ENCODE assay signal across 24 cellular contexts in the genomic region with DNA sequence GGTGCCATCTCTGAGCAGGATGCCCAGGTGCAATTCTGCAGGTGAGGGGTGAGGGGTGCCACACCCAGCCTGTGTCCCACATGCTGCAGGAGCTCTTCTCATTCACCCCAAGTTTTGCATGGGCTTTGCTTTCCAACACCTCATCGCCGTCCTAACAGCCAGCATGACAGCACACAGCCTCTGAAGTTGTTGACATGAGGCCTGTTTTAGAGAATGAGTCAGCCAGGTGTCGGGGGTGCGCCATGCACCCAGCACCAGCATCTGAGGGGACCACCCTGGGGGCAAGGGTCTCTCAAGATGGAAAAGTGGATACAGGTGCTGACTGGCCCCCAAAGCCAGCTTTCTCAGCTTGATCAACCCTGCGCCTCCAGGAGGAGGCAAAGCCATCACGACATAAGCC.
A peak's percentile ranks its signal among the peaks of the same experiment; 100 is the strongest.
DNase-seq lines count a peak whose midpoint lies in the region; ATAC-seq, FAIRE-seq and TF ChIP-seq lines count a peak whose summit lies in the region.
"Had no signal": no experiment of that assay in that cellular context is flagged by ENCODE, and none has a peak within 500 bp of the region (broad histone marks: within the 10 kb centered on the region; RNA-seq: fewer than 3 reads in every experiment).

No MANE protein-coding gene starts in this region.

- H3K27ac ChIP-seq in GM23338 (ENCODE audit: low read depth) (no peak overlapping the region), H1 (ENCODE audit: low read depth, low read length) (no peak overlapping the region), neuronal stem cell (replicated peaks; ENCODE audit: low read length) (no peak overlapping the region), spleen (no peak overlapping the region)
- H3K27ac ChIP-seq: A549; BLaER1 treated with 17β-estradiol and CSF1 and Interleukin-3, amounts not matched to agents 10 nM and 100 nM; C4-2B had no signal

- H2AK5ac ChIP-seq in H1 (ENCODE audit: low read depth, low read length) = no peak overlapping the region
- no peak overlapping the region for H2AK5ac ChIP-seq in neuronal stem cell (ENCODE audit: low read depth, low read length)

- TF ChIP-seq RAD21 in H1 (IDR thresholded peaks at IDR 0.05 in 1 of 2, conservative IDR thresholded peaks at IDR 0.05 in 1 of 2; ENCODE audit: low read depth in 2 of 2, low read length in 2 of 2) = no peak

- no peak for FAIRE-seq in H1 (lab: Jason Lieb, UNC)
- FAIRE-seq: A549, D721Med, G401.6, GM12891, GM19239 had no signal

- no peak overlapping the region; the same call in 1 of the 2 replicates for H2BK12ac ChIP-seq in H1 (ENCODE audit: low read depth, low read length)
- H2BK12ac ChIP-seq in neuronal stem cell (ENCODE audit: low read length) = no peak overlapping the region

- no peak overlapping the region for H4K5ac ChIP-seq in H1 (ENCODE audit: insufficient read length, low read depth, low read length)

- POLR2A ChIA-PET in H1 (lab: Charles Lee; ENCODE audit: partially characterized antibody) = no interaction called here

- H3K27me3 Mint-ChIP-seq in GM23338 (ENCODE audit: insufficient read depth, low read depth, poor library complexity) = peaks cover 10% of the 10 kb centered on the region

- H3K36me3 Mint-ChIP-seq in GM23338 (ENCODE audit: low read depth) = no peaks in the 10 kb centered on the region; the same call in 2 of the 3 replicates
- H3K36me3 Mint-ChIP-seq: CD8-positive, alpha-beta T cell had no signal

- H3K9ac ChIP-seq in H1 (replicated peaks in 1 of 4; ENCODE audit: extremely low read depth in 1 of 4, low read depth in 3 of 4, low read length in 3 of 4) (no peak overlapping the region), neuronal stem cell (ENCODE audit: low read depth, low read length, poor library complexity) (no peak overlapping the region)
- H3K9ac ChIP-seq: BLaER1 treated with 17β-estradiol and CSF1 and Interleukin-3, amounts not matched to agents 10 nM and 100 nM had no signal

- H3K4me3 ChIP-seq in GM23338 = no peak overlapping the region
- no peak overlapping the region for H3K4me3 ChIP-seq in H1 (ENCODE audit: extremely low read depth in 1 of 4, insufficient read depth in 2 of 4, low read depth in 3 of 4, low read length in 4 of 4)
- H3K4me3 ChIP-seq in neuronal stem cell (ENCODE audit: low read length in 2 of 2) = no peak overlapping the region
- H3K4me3 ChIP-seq in spleen = no peak overlapping the region
- H3K4me3 ChIP-seq: A549; BLaER1 treated with 17β-estradiol and CSF1 and Interleukin-3, amounts not matched to agents 10 nM and 100 nM had no signal

- intact Hi-C loops in spleen (cut with DNase I; ENCODE audit: low total_unique reads) = no loop called here

- H3K4me3 Mint-ChIP-seq in GM23338 = no peak overlapping the region
- H3K4me3 Mint-ChIP-seq: B cell; CD4-positive, alpha-beta T cell; CD8-positive, alpha-beta T cell had no signal

- H3K23me2 ChIP-seq in H1 (ENCODE audit: low read depth, low read length) = no peaks in the 10 kb centered on the region; the same call in 1 of the 2 replicates

- no peak overlapping the region for H3K23ac ChIP-seq in H1 (ENCODE audit: insufficient read length)
- H3K23ac ChIP-seq in neuronal stem cell (ENCODE audit: low read depth, low read length, poor library complexity) = no peak overlapping the region

- H3K4me1 Mint-ChIP-seq in GM23338 = peaks cover 13% of the 10 kb centered on the region
- H3K4me1 Mint-ChIP-seq: B cell had no signal

- no peak for DNase-seq in GM23338 (ENCODE audit: low spot score)
- no peak for DNase-seq in H1 (ENCODE audit: low read depth in 1 of 2, low spot score in 2 of 2)
- no peak for DNase-seq in neuronal stem cell (ENCODE audit: low spot score)
- DNase-seq in spleen = peak; percentile 62
- no peak for DNase-seq in HPDE6-E6E7 (ENCODE audit: extremely low spot score)
- no peak for DNase-seq in A172 (ENCODE audit: low spot score)
- DNase-seq in SHP77 treated with DMSO at 0.1 percent for 48 hours (lab: John Stamatoyannopoulos, UW) = no peak
- DNase-seq: 8988T; AML-193; Caco-2; Calu3; CD4-positive, alpha-beta T cell; CD8-positive, alpha-beta T cell; DMS79 treated with DMSO at 0.1 percent for 48 hours; GF-D8 had no signal

- H3F3A ChIP-seq in GM23338 (replicated peaks; ENCODE audit: low read depth) = no peaks in the 10 kb centered on the region

- H2AFZ ChIP-seq in GM23338 = peak overlapping the region; percentile 23; the same call in 1 of the 2 replicates
- no peak overlapping the region for H2AFZ ChIP-seq in H1 (ENCODE audit: low read length)
- no peak overlapping the region for H2AFZ ChIP-seq in neuronal stem cell (ENCODE audit: low read length)

- H4K8ac ChIP-seq in H1 (ENCODE audit: extremely low read depth, insufficient read depth, low read length) = no peak overlapping the region
- H4K8ac ChIP-seq in neuronal stem cell (ENCODE audit: low read depth, low read length) = no peak overlapping the region

- H3K36me3 ChIP-seq in GM23338 (ENCODE audit: insufficient read depth) (no peaks in the 10 kb centered on the region), H1 (ENCODE audit: control insufficient read depth in 2 of 4, insufficient read depth in 4 of 4, low read length in 3 of 4) (no peaks in the 10 kb centered on the region), neuronal stem cell (replicated peaks in 1 of 2; ENCODE audit: control insufficient read depth in 2 of 2, insufficient read depth in 2 of 2, low read length in 2 of 2) (no peaks in the 10 kb centered on the region), spleen (no peaks in the 10 kb centered on the region)
- H3K36me3 ChIP-seq: BLaER1 treated with 17β-estradiol and CSF1 and Interleukin-3, amounts not matched to agents 10 nM and 100 nM had no signal

- no peak overlapping the region for H2BK120ac ChIP-seq in H1 (replicated peaks; ENCODE audit: low read depth, low read length)
- H2BK120ac ChIP-seq in neuronal stem cell (ENCODE audit: low read depth, low read length) = no peak overlapping the region

- H4K91ac ChIP-seq in H1 (replicated peaks; ENCODE audit: insufficient read length, low read length) (no peak overlapping the region), neuronal stem cell (ENCODE audit: low read depth, low read length, poor library complexity) (no peak overlapping the region)

- TF ChIP-seq POLR2A in H1 (IDR thresholded peaks at IDR 0.05; ENCODE audit: control extremely low read depth in 1 of 2, low read depth in 2 of 2, low read length in 2 of 2) = no peak
- no peak for TF ChIP-seq POLR2A in spleen (IDR thresholded peaks at IDR 0.05)

- H3K9me2 ChIP-seq in GM23338 (ENCODE audit: insufficient read depth) = no peaks in the 10 kb centered on the region

- H3K9me3 ChIP-seq in H1 (ENCODE audit: insufficient read depth in 2 of 2, low read depth in 1 of 2, low read length in 1 of 2) (no peaks in the 10 kb centered on the region), neuronal stem cell (replicated peaks in 1 of 2; ENCODE audit: control insufficient read depth in 2 of 2, insufficient read depth in 1 of 2, low read depth in 1 of 2, low read length in 2 of 2) (no peaks in the 10 kb centered on the region), spleen (no peaks in the 10 kb centered on the region)
- H3K9me3 ChIP-seq: A549; BLaER1 treated with 17β-estradiol and CSF1 and Interleukin-3, amounts not matched to agents 10 nM and 100 nM; Caco-2 had no signal

- H2BK15ac ChIP-seq in H1 (ENCODE audit: low read length) (no peak overlapping the region), neuronal stem cell (ENCODE audit: low read length) (no peak overlapping the region)

- peaks cover 3% of the 10 kb centered on the region; the same call in 2 of the 3 replicates for H3K9me3 Mint-ChIP-seq in GM23338
- H3K9me3 Mint-ChIP-seq: CD4-positive, alpha-beta T cell; CD8-positive, alpha-beta T cell had no signal

- H3K14ac ChIP-seq in H1 (ENCODE audit: insufficient read length) (no peak overlapping the region), neuronal stem cell (ENCODE audit: low read length) (no peak overlapping the region)

- no peaks in the 10 kb centered on the region for H4K20me1 ChIP-seq in GM23338 (replicated peaks; ENCODE audit: insufficient read depth)
- no peaks in the 10 kb centered on the region for H4K20me1 ChIP-seq in H1 (replicated peaks in 1 of 2; ENCODE audit: control insufficient read depth in 1 of 2, insufficient read depth in 2 of 2, low read length in 2 of 2)

- no peaks in the 10 kb centered on the region for H3K4me1 ChIP-seq in GM23338 (ENCODE audit: insufficient read depth)
- H3K4me1 ChIP-seq in H1 (replicated peaks in 1 of 4; ENCODE audit: control insufficient read depth in 3 of 4, insufficient read depth in 4 of 4, low read length in 3 of 4) = peaks cover 0 to 3% (median 0%) of the 10 kb centered on the region in 4 experiments; a peak in 1 of 7 replicates
- peaks cover 0 to 13% of the 10 kb centered on the region in 2 donors for H3K4me1 ChIP-seq in neuronal stem cell (ENCODE audit: control insufficient read depth in 2 of 2, insufficient read depth in 1 of 2, low read depth in 1 of 2, low read length in 2 of 2)
- no peaks in the 10 kb centered on the region for H3K4me1 ChIP-seq in spleen
- H3K4me1 ChIP-seq: Caco-2 had no signal

- 91% methylated on average over 6 of the region's 6 CpGs; no CpG with 5 or more reads in 1 of the 2 experiments for whole genome bisulfite sequencing in H1 (ENCODE audit: extremely low coverage in 1 of 2, insufficient coverage in 1 of 2, insufficient read length in 1 of 2, insufficient replicate concordance in 2 of 2, low coverage in 1 of 2, low lambda C conversion rate in 2 of 2, missing lambda C conversion rate in 1 of 2), 2 experiments
- WGBS in neuronal stem cell (ENCODE audit: extremely low coverage in 2 of 2, insufficient read length in 2 of 2, insufficient replicate concordance in 1 of 2), 2 donors = no CpG with 5 or more reads among the region's 6 CpGs
- 78 to 95% (median 88%) methylated on average over 6 of the region's 6 CpGs for WGBS in spleen, 5 donors

- TF ChIP-seq EP300 in H1 (IDR thresholded peaks at IDR 0.05; ENCODE audit: borderline replicate concordance in 1 of 2, low read depth in 2 of 2, low read length in 2 of 2) = no peak

- no peak for ATAC-seq in GM23338
- no peak for ATAC-seq in HG03097 (IDR thresholded peaks at IDR 0.05; ENCODE audit: low FRiP score, unreplicated experiment)
- ATAC-seq: A549; CD8-positive, alpha-beta T cell had no signal

- H2BK20ac ChIP-seq in H1 (ENCODE audit: low read length) = no peak overlapping the region

- CTCF ChIA-PET in H1 (lab: Charles Lee; ENCODE audit: partially characterized antibody) = interaction anchor here (0.9 to 1.0 kb wide), 2 partner anchors 22 to 128 kb away, joined by 3 read pairs; no protein-coding TSS in a partner anchor

- no peak overlapping the region for H3K27ac Mint-ChIP-seq in GM23338
- H3K27ac Mint-ChIP-seq: B cell; CD4-positive, alpha-beta T cell; CD8-positive, alpha-beta T cell had no signal

- no peak for TF ChIP-seq CTCF in GM23338 (conservative IDR thresholded peaks at IDR 0.05; ENCODE audit: low read depth in 2 of 2)
- no peak for TF ChIP-seq CTCF in H1 (IDR thresholded peaks at IDR 0.05; ENCODE audit: control extremely low read depth in 1 of 3, insufficient read depth in 1 of 3, low read depth in 1 of 3, low read length in 3 of 3)
- TF ChIP-seq CTCF in spleen (IDR thresholded peaks at IDR 0.05 in 8 of 11, conservative IDR thresholded peaks at IDR 0.05 in 3 of 11) = no peak

- H3K79me1 ChIP-seq in H1 (ENCODE audit: low read depth, low read length) (no peaks in the 10 kb centered on the region), neuronal stem cell (ENCODE audit: low read depth, low read length) (no peaks in the 10 kb centered on the region)

- no peak overlapping the region for H3K56ac ChIP-seq in H1 (replicated peaks; ENCODE audit: insufficient read length, low read depth, low read length)

- H3K4ac ChIP-seq in H1 (replicated peaks; ENCODE audit: insufficient read length, low read depth, low read length) = no peak overlapping the region
- no peak overlapping the region for H3K4ac ChIP-seq in neuronal stem cell (ENCODE audit: low read length)

- H3K4me2 ChIP-seq in GM23338 = no peak overlapping the region
- no peak overlapping the region for H3K4me2 ChIP-seq in H1 (ENCODE audit: insufficient read depth in 1 of 2, low read depth in 2 of 2, low read length in 2 of 2)
- no peak overlapping the region for H3K4me2 ChIP-seq in neuronal stem cell (ENCODE audit: insufficient read depth, low read length, poor library complexity, severe bottlenecking)
- H3K4me2 ChIP-seq: A549 had no signal

- no peaks in the 10 kb centered on the region for H3K27me3 ChIP-seq in GM23338 (ENCODE audit: insufficient read depth)
- no peaks in the 10 kb centered on the region for H3K27me3 ChIP-seq in H1 (replicated peaks in 1 of 4; ENCODE audit: control insufficient read depth in 3 of 4, extremely low read depth in 1 of 4, insufficient read depth in 3 of 4, low read length in 3 of 4)
- no peaks in the 10 kb centered on the region for H3K27me3 ChIP-seq in neuronal stem cell (ENCODE audit: control insufficient read depth in 3 of 3, insufficient read depth in 3 of 3, low read depth in 1 of 3, low read length in 3 of 3)
- peaks cover 0 to 12% (median 0%) of the 10 kb centered on the region in 7 donors for H3K27me3 ChIP-seq in spleen (replicated peaks in 1 of 7)
- H3K27me3 ChIP-seq: BLaER1 treated with 17β-estradiol and CSF1 and Interleukin-3, amounts not matched to agents 10 nM and 100 nM had no signal

- H3K18ac ChIP-seq in H1 (ENCODE audit: extremely low read depth, low read length) = no peak overlapping the region
- H3K18ac ChIP-seq in neuronal stem cell (ENCODE audit: low read length) = peak overlapping the region; percentile 53

- H3K79me2 ChIP-seq in GM23338 (replicated peaks; ENCODE audit: insufficient read depth) (no peaks in the 10 kb centered on the region), H1 (ENCODE audit: control insufficient read depth in 1 of 2, insufficient read depth in 2 of 2, low read length in 2 of 2) (no peaks in the 10 kb centered on the region)

- H2BK5ac ChIP-seq in H1 (ENCODE audit: low read depth, low read length) (peak overlapping the region; percentile 54; the same call in 1 of the 2 replicates), neuronal stem cell (ENCODE audit: low read length) (no peak overlapping the region)
